ENCODE assay signal across 8 cellular contexts in the genomic region with DNA sequence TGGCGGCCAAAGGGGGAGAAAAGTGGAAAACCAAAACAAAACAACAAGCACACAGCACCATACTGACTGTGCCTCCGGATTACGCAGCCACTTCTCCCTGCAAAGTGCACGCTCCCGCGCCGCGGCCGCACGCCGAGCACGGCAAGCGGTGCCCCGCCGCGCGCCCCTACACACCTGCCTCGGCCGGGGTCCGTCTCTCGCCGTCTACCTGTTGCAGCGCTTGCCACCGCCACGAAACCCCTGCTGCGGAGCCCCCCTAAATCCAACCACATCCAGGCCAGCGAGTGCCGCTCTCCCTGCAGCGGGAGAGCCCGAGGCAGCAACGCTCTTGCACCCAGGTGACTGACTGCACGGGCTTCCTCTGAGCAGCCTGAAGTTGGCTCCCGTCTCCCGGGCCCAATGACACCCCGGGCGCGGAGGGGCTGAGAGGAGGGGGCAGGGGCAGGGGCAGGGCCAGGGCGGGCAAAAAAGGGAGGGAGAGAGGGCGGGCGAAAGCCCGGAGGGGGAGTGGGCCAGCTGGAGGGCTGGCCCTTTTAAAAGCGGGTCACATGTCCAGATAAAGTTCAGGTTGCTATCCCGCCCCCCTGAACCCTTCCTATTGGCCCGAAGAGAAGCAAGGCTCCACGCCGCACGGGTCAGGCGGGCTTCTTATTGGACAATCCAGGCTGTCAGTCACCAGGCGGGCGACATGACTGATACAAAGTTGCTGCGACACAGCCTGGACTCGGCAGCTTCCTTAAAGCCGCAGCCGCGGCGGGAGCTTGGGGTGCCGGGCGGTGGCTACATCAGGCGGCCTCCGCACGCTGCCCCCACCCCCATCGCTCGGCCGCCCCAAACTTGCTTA. TPM values are rescaled to one million over a fixed set of nuclear protein-coding genes. Genes with fewer than 3 reads are reported as not detected.
DNase-seq lines count a peak whose midpoint lies in the region; TF ChIP-seq lines count a peak whose summit lies in the region.

NR3C2 (minus strand) TSS at position 429 of the 844 bp plus-strand sequence.

- H3K27me3 Mint-ChIP-seq in endodermal cell (ENCODE audit: insufficient read depth), result peaks cover 70% of the 10 kb centered on the region

- H3K27ac ChIP-seq in endodermal cell (ENCODE audit: low read depth, low read length) (no peak within 1 kb of the TSS), mesenchymal stem cell (ENCODE audit: low read length, poor library complexity, severe bottlenecking) (no peak within 1 kb of the TSS)

- peak within 1 kb of the TSS in 1 of 2 experiments; percentile 13 for H3K4ac ChIP-seq in mesenchymal stem cell (ENCODE audit: low read depth in 1 of 2, low read length in 2 of 2)

- no peak within 1 kb of the TSS for H4K8ac ChIP-seq in mesenchymal stem cell (ENCODE audit: low read length)

- H2BK15ac ChIP-seq in mesenchymal stem cell (ENCODE audit: low read depth, poor library complexity, severe bottlenecking), result no peak within 1 kb of the TSS

- H2BK120ac ChIP-seq in mesenchymal stem cell (ENCODE audit: low read depth, low read length), result no peak within 1 kb of the TSS

- H2BK12ac ChIP-seq in mesenchymal stem cell (ENCODE audit: low read length in 2 of 2), result peak within 1 kb of the TSS in 1 of 2 experiments; percentile 15

- H3K36me3 Mint-ChIP-seq in endodermal cell (ENCODE audit: low read depth), result no peaks in the 10 kb centered on the region

- no peaks in the 10 kb centered on the region for H3K4me1 ChIP-seq in endodermal cell (ENCODE audit: control insufficient read depth, insufficient read depth, low read length)
- H3K4me1 ChIP-seq in mesenchymal stem cell (ENCODE audit: control insufficient read depth, insufficient read depth, low read depth, low read length), result peaks cover 12% of the 10 kb centered on the region

- H2AK5ac ChIP-seq in mesenchymal stem cell (ENCODE audit: low read length, severe bottlenecking), result no peak within 1 kb of the TSS

- H3K4me1 Mint-ChIP-seq in endodermal cell, result peaks cover 10% of the 10 kb centered on the region

- no peak within 1 kb of the TSS for H2BK5ac ChIP-seq in mesenchymal stem cell (ENCODE audit: low read depth, low read length, poor library complexity, severe bottlenecking)

- peak within 1 kb of the TSS; percentile 77 for H3K4me3 Mint-ChIP-seq in endodermal cell

- H3K4me3 ChIP-seq in endodermal cell (ENCODE audit: low read length) (peak within 1 kb of the TSS; percentile 88), mesenchymal stem cell (ENCODE audit: insufficient read depth in 1 of 2, low read depth in 1 of 2, low read length in 2 of 2) (peak within 1 kb of the TSS; percentile 66 to 98)

- H3K9me3 Mint-ChIP-seq in endodermal cell, result no peaks in the 10 kb centered on the region

- no peak within 1 kb of the TSS for H4K91ac ChIP-seq in mesenchymal stem cell (ENCODE audit: low read length)

- TF ChIP-seq CTCF in GM20000 (IDR thresholded peaks at IDR 0.05; ENCODE audit: extremely low read depth, missing control alignments) (no peak), endodermal cell (conservative IDR thresholded peaks at IDR 0.05) (peak; percentile 26)

- H2AFZ ChIP-seq in mesenchymal stem cell (ENCODE audit: low read depth, low read length), result peak within 1 kb of the TSS; percentile 74

- peak within 1 kb of the TSS; percentile 66 for H3K27ac Mint-ChIP-seq in endodermal cell

- H3K9ac ChIP-seq in endodermal cell (ENCODE audit: extremely low read depth, low read length, poor library complexity, severe bottlenecking), result peak within 1 kb of the TSS; percentile 50
- H3K9ac ChIP-seq in mesenchymal stem cell (ENCODE audit: low read length), result peak within 1 kb of the TSS; percentile 96

- no peaks in the 10 kb centered on the region for H3K9me3 ChIP-seq in endodermal cell (ENCODE audit: control insufficient read depth, low read length)
- no peaks in the 10 kb centered on the region for H3K9me3 ChIP-seq in mesenchymal stem cell (ENCODE audit: control insufficient read depth, low read length)

- H3K14ac ChIP-seq in mesenchymal stem cell (ENCODE audit: low read length in 2 of 2), result peak within 1 kb of the TSS in 1 of 2 experiments; percentile 72

- H3K23ac ChIP-seq in mesenchymal stem cell (ENCODE audit: low read length in 2 of 2), result peak within 1 kb of the TSS in 1 of 2 experiments; percentile 2

- peak; percentile 99 for DNase-seq in COLO829 (ENCODE audit: low spot score)
- peak; percentile 100 for DNase-seq in GM20000 (ENCODE audit: low spot score)
- peak; percentile 84 for DNase-seq in HS-5 (ENCODE audit: low read depth)
- DNase-seq in NOMO-1 treated with dmso at 0.1 percent for 144 hours (lab: John Stamatoyannopoulos, UW; ENCODE audit: unreplicated experiment), result peak; percentile 91
- DNase-seq in activated CD8-positive, alpha-beta memory T cell treated with anti-CD3 and anti-CD28 coated beads, Interleukin-2, amount 50 U/mL, for 24 hours (ENCODE audit: extremely low read depth), result peak; percentile 91
- DNase-seq in endodermal cell, result peak; percentile 99
- DNase-seq in mesenchymal stem cell, result peak; percentile 97
- DNase-seq in stimulated activated CD8-positive, alpha-beta memory T cell treated with anti-CD3 and anti-CD28 coated beads, Interleukin-12 subunit alpha, Interleukin-12 subunit beta, amount 100 ng/mL, for 24 hours (ENCODE audit: extremely low read depth), result peak; percentile 85

- H3K79me1 ChIP-seq in mesenchymal stem cell (replicated peaks; ENCODE audit: low read length, poor library complexity, severe bottlenecking), result peaks cover 9% of the 10 kb centered on the region

- H3K36me3 ChIP-seq in endodermal cell (ENCODE audit: control insufficient read depth, insufficient read depth, low read length), result no peaks in the 10 kb centered on the region
- H3K36me3 ChIP-seq in mesenchymal stem cell (ENCODE audit: control insufficient read depth in 1 of 2, insufficient read depth in 2 of 2, low read depth in 1 of 2, low read length in 2 of 2), result peaks cover 0 to 2% of the 10 kb centered on the region in 2 experiments

- H3K27me3 ChIP-seq in endodermal cell (ENCODE audit: control insufficient read depth, insufficient read depth, low read length, poor library complexity, severe bottlenecking) (peaks cover 68% of the 10 kb centered on the region), mesenchymal stem cell (ENCODE audit: control insufficient read depth in 1 of 2, insufficient read depth in 1 of 2, low read length in 2 of 2) (peaks cover 0 to 5% of the 10 kb centered on the region in 2 experiments)

- peak within 1 kb of the TSS in 1 of 2 experiments; percentile 90 for H3K18ac ChIP-seq in mesenchymal stem cell (ENCODE audit: low read depth in 1 of 2, low read length in 2 of 2)

- WGBS in endodermal cell (ENCODE audit: insufficient coverage in 1 of 2, insufficient read length in 1 of 2), 2 experiments, result 0% methylated on average over 11 to 64 of the region's 64 CpGs
- under 1% methylated on average over 51 of the region's 64 CpGs for WGBS in mesenchymal stem cell

- peak within 1 kb of the TSS; percentile 97 for H3K4me2 ChIP-seq in mesenchymal stem cell (ENCODE audit: low read length, poor library complexity, severe bottlenecking)

RNA-seq across cellular contexts. Expression of gene NR3C2, which starts in this region (rescaled TPM):
- under 1 TPM; 0.44 to 0.82 TPM for total RNA-seq in endodermal cell
- 0.25 TPM for polyA plus RNA-seq in endodermal cell (2013, experiment 1 of 2)
- 0.21 TPM for polyA plus RNA-seq in endodermal cell (2013, experiment 2 of 2)
- polyA plus RNA-seq in mesenchymal stem cell (2013, experiment 1 of 2), result 0.22 TPM
- 0.05 TPM for polyA plus RNA-seq in mesenchymal stem cell (2013, experiment 2 of 2)

Comparison
In these comparisons a context has a peak if more than half of its experiments do, and no peak if none do; other contexts are left out.
1. Peak in DNase-seq, H3K4me3 ChIP-seq and H3K9ac ChIP-seq in endodermal cell; RNA of the gene not detected or under 1 TPM.